In genomic region chr12:127509066-127509778, GRCh38 we compare ENCODE assay signal across 18 cellular contexts.
A peak's percentile ranks its signal among the peaks of the same experiment; 100 is the strongest.
DNase-seq lines count a peak whose midpoint lies in the region; ATAC-seq and TF ChIP-seq lines count a peak whose summit lies in the region.
"Had no signal": no experiment of that assay in that cellular context is flagged by ENCODE, and none has a peak within 500 bp of the region (broad histone marks: within the 10 kb centered on the region; RNA-seq: fewer than 3 reads in every experiment).

No MANE protein-coding gene starts in this region.

- H3K27ac Mint-ChIP-seq in stimulated activated naive B cell treated with anti-CD40 and anti-IgM and Interleukin-4, amounts not matched to agents 10 μg/mL and 1 μg/mL and 100 μg/mL, for 72 hours, result no peak overlapping the region
- H3K27ac Mint-ChIP-seq in CD14-positive monocyte, result no peak overlapping the region
- H3K27ac Mint-ChIP-seq: activated CD8-positive, alpha-beta T cell treated with anti-CD3 and anti-CD28 coated beads for 36 hours; activated T-cell treated with anti-CD3 and anti-CD28 coated beads, Interleukin-2, amount 50 U/mL, for 72 hours had no signal

- H3K4me3 Mint-ChIP-seq in stimulated activated naive B cell treated with anti-CD40 and anti-IgM and Interleukin-4, amounts not matched to agents 10 μg/mL and 1 μg/mL and 100 μg/mL, for 72 hours, result no peak overlapping the region
- H3K4me3 Mint-ChIP-seq in CD14-positive monocyte, result no peak overlapping the region
- H3K4me3 Mint-ChIP-seq: activated CD8-positive, alpha-beta T cell treated with anti-CD3 and anti-CD28 coated beads for 36 hours; activated T-cell treated with anti-CD3 and anti-CD28 coated beads, Interleukin-2, amount 50 U/mL, for 72 hours had no signal

- DNase-seq in AG08396 (ENCODE audit: low spot score), result peak; percentile 42
- DNase-seq in HT1080 (ENCODE audit: low read depth), result peak; percentile 65
- peak; percentile 44 for DNase-seq in astrocyte of the cerebellum (ENCODE audit: low read depth)
- DNase-seq in glomerular visceral epithelial cell (ENCODE audit: extremely low spot score), result peak; percentile 6
- DNase-seq in stimulated activated naive B cell treated with anti-CD40 and anti-IgM and Interleukin-4, amounts not matched to agents 10 μg/mL and 1 μg/mL and 100 μg/mL, for 72 hours, result no peak
- DNase-seq in mucosa of gallbladder (ENCODE audit: low spot score), result no peak
- DNase-seq in SIG-M5 (lab: John Stamatoyannopoulos, UW), result no peak
- DNase-seq in CD14-positive monocyte (ENCODE audit: low spot score), result no peak
- DNase-seq: activated CD8-positive, alpha-beta T cell treated with anti-CD3 and anti-CD28 coated beads for 36 hours; activated T-cell treated with anti-CD3 and anti-CD28 coated beads, Interleukin-2, amount 50 U/mL, for 72 hours; AML-193; dermis blood vessel endothelial cell; NCI-H1436 treated with DMSO at 0.1 percent for 48 hours; NCI-H446 treated with DMSO at 0.1 percent for 48 hours; OCI-M1; posterior cingulate gyrus; stimulated activated naive CD4-positive, alpha-beta T cell treated with Interleukin-2 at 50 U/mL for 16 hours; upper lobe of right lung had no signal

- peaks cover 6 to 7% of the 10 kb centered on the region in 2 donors for H3K9me3 Mint-ChIP-seq in stimulated activated naive B cell treated with anti-CD40 and anti-IgM and Interleukin-4, amounts not matched to agents 10 μg/mL and 1 μg/mL and 100 μg/mL, for 72 hours
- H3K9me3 Mint-ChIP-seq in CD14-positive monocyte, result peaks cover 0 to 5% (median 2%) of the 10 kb centered on the region in 7 donors

- intact Hi-C loops in CD14-positive monocyte (cut with micrococcal nuclease), result no loop called here

- no peak overlapping the region for H3K4me3 ChIP-seq in astrocyte of the cerebellum (ENCODE audit: low read depth, low read length)
- H3K4me3 ChIP-seq: upper lobe of right lung had no signal

- no peak for ATAC-seq in stimulated activated naive B cell treated with anti-CD40 and anti-IgM and Interleukin-4, amounts not matched to agents 10 μg/mL and 1 μg/mL and 100 μg/mL, for 72 hours (replicated peaks)
- ATAC-seq: activated CD8-positive, alpha-beta T cell treated with anti-CD3 and anti-CD28 coated beads for 36 hours; upper lobe of right lung had no signal

- no peaks in the 10 kb centered on the region for H3K4me1 Mint-ChIP-seq in stimulated activated naive B cell treated with anti-CD40 and anti-IgM and Interleukin-4, amounts not matched to agents 10 μg/mL and 1 μg/mL and 100 μg/mL, for 72 hours
- H3K4me1 Mint-ChIP-seq in CD14-positive monocyte, result no peaks in the 10 kb centered on the region

- no peaks in the 10 kb centered on the region for H3K27me3 Mint-ChIP-seq in stimulated activated naive B cell treated with anti-CD40 and anti-IgM and Interleukin-4, amounts not matched to agents 10 μg/mL and 1 μg/mL and 100 μg/mL, for 72 hours
- peaks cover 0 to 2% (median 0%) of the 10 kb centered on the region in 3 donors for H3K27me3 Mint-ChIP-seq in CD14-positive monocyte (ENCODE audit: low read depth in 3 of 3)

- TF ChIP-seq CTCF in astrocyte of the cerebellum (IDR thresholded peaks at IDR 0.05; ENCODE audit: low read depth, low read length, missing control alignments), result no peak
- TF ChIP-seq CTCF in CD14-positive monocyte (IDR thresholded peaks at IDR 0.05), result no peak

- H3K36me3 Mint-ChIP-seq in stimulated activated naive B cell treated with anti-CD40 and anti-IgM and Interleukin-4, amounts not matched to agents 10 μg/mL and 1 μg/mL and 100 μg/mL, for 72 hours, result no peaks in the 10 kb centered on the region
- no peaks in the 10 kb centered on the region for H3K36me3 Mint-ChIP-seq in CD14-positive monocyte

- in situ Hi-C loops in astrocyte of the cerebellum (cut with HindIII; ENCODE audit: low sequenced_read_pairs), result no loop called here

Comparison
In these comparisons a context has a peak if more than half of its experiments do, and no peak if none do; other contexts are left out.
1. DNase-seq: peak in AG08396 (single experiment), HT1080 (single experiment), astrocyte of the cerebellum (single experiment) and glomerular visceral epithelial cell (single experiment); none in stimulated activated naive B cell treated with anti-CD40 and anti-IgM and Interleukin-4, amounts not matched to agents 10 μg/mL and 1 μg/mL and 100 μg/mL, for 72 hours (single experiment), mucosa of gallbladder (single experiment), SIG-M5 (single experiment) and CD14-positive monocyte (single experiment).